1 cellular context compared by ENCODE assay signal in the genomic region with DNA sequence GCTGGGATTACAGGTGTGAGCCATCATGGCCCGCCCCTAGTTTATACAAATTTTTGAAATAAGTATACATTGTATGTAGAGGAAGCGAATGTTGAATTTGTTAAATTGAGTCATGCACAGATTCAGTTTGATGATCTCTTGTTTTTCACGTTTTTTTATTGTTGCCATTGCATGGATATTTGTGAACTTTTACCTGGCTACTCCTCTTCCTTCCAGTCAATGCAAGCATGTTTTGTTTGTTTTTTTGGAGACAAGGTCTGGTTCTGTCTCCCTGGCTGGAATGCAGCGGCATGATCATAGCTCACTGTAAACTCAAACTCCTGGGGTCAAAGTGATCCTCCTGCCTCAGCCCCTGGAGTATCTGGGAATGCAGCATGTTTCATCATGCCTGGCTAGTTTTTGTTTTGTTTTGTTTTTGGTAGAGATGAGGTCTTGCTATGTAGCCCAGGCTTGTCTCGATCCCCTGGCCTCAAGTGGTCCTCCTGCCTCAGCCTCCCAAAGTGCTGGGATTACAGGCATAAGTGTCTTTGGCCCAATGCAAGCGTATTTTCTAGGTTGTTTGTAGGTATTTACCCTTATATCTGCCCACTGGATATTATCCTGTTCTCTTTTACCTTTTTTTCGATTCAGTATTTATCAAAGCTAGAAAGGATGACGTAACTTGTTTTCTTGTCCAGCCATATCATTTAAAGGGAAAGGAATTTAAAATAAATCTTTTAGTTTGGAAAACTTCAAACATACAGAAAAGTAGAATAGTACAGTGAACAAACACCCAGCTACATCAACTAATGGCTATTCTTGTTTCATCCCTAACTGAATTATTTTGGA.
A peak's percentile ranks its signal among the peaks of the same experiment; 100 is the strongest.
TF ChIP-seq lines count a peak whose summit lies in the region.

No MANE protein-coding gene starts in this region.

TF ChIP-seq in HepG2, 621 proteins besides CTCF, POLR2A, EP300 and RAD21 (continued from another document and continues in another):
- TF ChIP-seq SP1 (IDR thresholded peaks at IDR 0.05) (no peak), SP1 (CRISPR knock-in tag; IDR thresholded peaks at IDR 0.05) (no peak; the same call in 1 of the 2 replicates), XRCC5 (optimal IDR thresholded peaks at IDR 0.05; ENCODE audit: low read length) (peak; percentile 30), LCORL (IDR thresholded peaks at IDR 0.05) (peak; percentile 95), LCORL (CRISPR knock-in tag; IDR thresholded peaks at IDR 0.05) (peak; percentile 97), PPARG (CRISPR knock-in tag; conservative IDR thresholded peaks at IDR 0.05) (peak; percentile 100), ATAD3A (CRISPR knock-in tag; IDR thresholded peaks at IDR 0.05) (no peak), ZNF354B (CRISPR knock-in tag; IDR thresholded peaks at IDR 0.05) (no peak), SETDB1 (CRISPR knock-in tag; IDR thresholded peaks at IDR 0.05; ENCODE audit: borderline replicate concordance) (no peak), PRDM15 (CRISPR knock-in tag; IDR thresholded peaks at IDR 0.05) (no peak), ZNF33A (CRISPR knock-in tag; IDR thresholded peaks at IDR 0.05; ENCODE audit: borderline replicate concordance) (no peak), YEATS4 (CRISPR knock-in tag; IDR thresholded peaks at IDR 0.05; ENCODE audit: borderline replicate concordance) (peak; percentile 62; the same call in 1 of the 2 replicates), ZNF432 (CRISPR knock-in tag; IDR thresholded peaks at IDR 0.05; ENCODE audit: borderline replicate concordance) (no peak), GMEB1 (CRISPR knock-in tag; IDR thresholded peaks at IDR 0.05; ENCODE audit: borderline replicate concordance) (peak; percentile 62), SP5 (CRISPR knock-in tag; IDR thresholded peaks at IDR 0.05; ENCODE audit: borderline replicate concordance, low read depth) (peak; percentile 39; the same call in 1 of the 2 replicates), CEBPG (CRISPR knock-in tag; IDR thresholded peaks at IDR 0.05) (peak; percentile 95), ZNF615 (CRISPR knock-in tag; IDR thresholded peaks at IDR 0.05; ENCODE audit: borderline replicate concordance) (peak; percentile 89; the same call in 1 of the 2 replicates), TARDBP (CRISPR knock-in tag; IDR thresholded peaks at IDR 0.05) (peak; percentile 86; the same call in 1 of the 2 replicates), ZNF761 (CRISPR knock-in tag; conservative IDR thresholded peaks at IDR 0.05) (0 out of 2 replicates have a peak, but pooled peaks have one; percentile 59), HNRNPH1 (optimal IDR thresholded peaks at IDR 0.05; ENCODE audit: low read depth, low read length) (no peak), BRCA1 (CRISPR knock-in tag; IDR thresholded peaks at IDR 0.05) (no peak), ZNF205 (CRISPR knock-in tag; IDR thresholded peaks at IDR 0.05) (peak; percentile 70; the same call in 1 of the 2 replicates), TAF15 (IDR thresholded peaks at IDR 0.05; ENCODE audit: low read depth, low read length, poor library complexity, severe bottlenecking) (no peak), U2AF1 (optimal IDR thresholded peaks at IDR 0.05; ENCODE audit: low read depth, low read length) (no peak), ZNF12 (CRISPR knock-in tag; IDR thresholded peaks at IDR 0.05) (peak; percentile 75; the same call in 1 of the 2 replicates), ZNF841 (CRISPR knock-in tag; IDR thresholded peaks at IDR 0.05; ENCODE audit: borderline replicate concordance) (no peak), ZNF883 (CRISPR knock-in tag; IDR thresholded peaks at IDR 0.05; ENCODE audit: not compliant biosample characterization) (no peak), KDM2A (CRISPR knock-in tag; IDR thresholded peaks at IDR 0.05; ENCODE audit: borderline replicate concordance, low read depth) (peak; percentile 51; the same call in 1 of the 2 replicates), ZNF788 (CRISPR knock-in tag; IDR thresholded peaks at IDR 0.05; ENCODE audit: borderline replicate concordance) (peak; percentile 90; the same call in 1 of the 2 replicates), ZNF619 (CRISPR knock-in tag; IDR thresholded peaks at IDR 0.05) (no peak), HOXA3 (CRISPR knock-in tag; IDR thresholded peaks at IDR 0.05) (peak; percentile 76), ZNF256 (CRISPR knock-in tag; conservative IDR thresholded peaks at IDR 0.05) (no peak), IKZF1 (IDR thresholded peaks at IDR 0.05) (no peak), ZNF678 (CRISPR knock-in tag; IDR thresholded peaks at IDR 0.05) (no peak), ZMYM3 (CRISPR knock-in tag; IDR thresholded peaks at IDR 0.05) (peak; percentile 98), TCF7L2 (IDR thresholded peaks at IDR 0.05; ENCODE audit: low read depth, low read length) (peak; percentile 38; the same call in 1 of the 2 replicates), ZNF383 (CRISPR knock-in tag; IDR thresholded peaks at IDR 0.05; ENCODE audit: borderline replicate concordance) (no peak), ZSCAN9 (CRISPR knock-in tag; IDR thresholded peaks at IDR 0.05; ENCODE audit: borderline replicate concordance) (peak; percentile 93; the same call in 1 of the 2 replicates), ATF3 (CRISPR knock-in tag; IDR thresholded peaks at IDR 0.05) (peak; percentile 94), KDM3A (CRISPR knock-in tag; IDR thresholded peaks at IDR 0.05; ENCODE audit: low read depth) (peak; percentile 74; the same call in 1 of the 2 replicates), NAIF1 (CRISPR knock-in tag; IDR thresholded peaks at IDR 0.05; ENCODE audit: borderline replicate concordance) (peak; percentile 71; the same call in 1 of the 2 replicates), NPAS2 (CRISPR knock-in tag; IDR thresholded peaks at IDR 0.05; ENCODE audit: borderline replicate concordance) (no peak), MXD4 (CRISPR knock-in tag; IDR thresholded peaks at IDR 0.05) (no peak), ZNF891 (CRISPR knock-in tag; IDR thresholded peaks at IDR 0.05) (no peak), ZNF781 (CRISPR knock-in tag; IDR thresholded peaks at IDR 0.05; ENCODE audit: borderline replicate concordance, not compliant biosample characterization) (no peak), RFXANK (CRISPR knock-in tag; IDR thresholded peaks at IDR 0.05) (0 out of 2 replicates have a peak, but pooled peaks have one; percentile 50), RARG (CRISPR knock-in tag; IDR thresholded peaks at IDR 0.05; ENCODE audit: low read depth) (no peak), ZBTB3 (CRISPR knock-in tag; IDR thresholded peaks at IDR 0.05; ENCODE audit: borderline replicate concordance, low read depth) (peak; percentile 64; the same call in 1 of the 2 replicates), SP4 (CRISPR knock-in tag; IDR thresholded peaks at IDR 0.05) (0 out of 2 replicates have a peak, but pooled peaks have one; percentile 44), SMC3 (IDR thresholded peaks at IDR 0.05; ENCODE audit: low read length) (peak; percentile 23; the same call in 1 of the 2 replicates)
- TF ChIP-seq, protein P1, sequence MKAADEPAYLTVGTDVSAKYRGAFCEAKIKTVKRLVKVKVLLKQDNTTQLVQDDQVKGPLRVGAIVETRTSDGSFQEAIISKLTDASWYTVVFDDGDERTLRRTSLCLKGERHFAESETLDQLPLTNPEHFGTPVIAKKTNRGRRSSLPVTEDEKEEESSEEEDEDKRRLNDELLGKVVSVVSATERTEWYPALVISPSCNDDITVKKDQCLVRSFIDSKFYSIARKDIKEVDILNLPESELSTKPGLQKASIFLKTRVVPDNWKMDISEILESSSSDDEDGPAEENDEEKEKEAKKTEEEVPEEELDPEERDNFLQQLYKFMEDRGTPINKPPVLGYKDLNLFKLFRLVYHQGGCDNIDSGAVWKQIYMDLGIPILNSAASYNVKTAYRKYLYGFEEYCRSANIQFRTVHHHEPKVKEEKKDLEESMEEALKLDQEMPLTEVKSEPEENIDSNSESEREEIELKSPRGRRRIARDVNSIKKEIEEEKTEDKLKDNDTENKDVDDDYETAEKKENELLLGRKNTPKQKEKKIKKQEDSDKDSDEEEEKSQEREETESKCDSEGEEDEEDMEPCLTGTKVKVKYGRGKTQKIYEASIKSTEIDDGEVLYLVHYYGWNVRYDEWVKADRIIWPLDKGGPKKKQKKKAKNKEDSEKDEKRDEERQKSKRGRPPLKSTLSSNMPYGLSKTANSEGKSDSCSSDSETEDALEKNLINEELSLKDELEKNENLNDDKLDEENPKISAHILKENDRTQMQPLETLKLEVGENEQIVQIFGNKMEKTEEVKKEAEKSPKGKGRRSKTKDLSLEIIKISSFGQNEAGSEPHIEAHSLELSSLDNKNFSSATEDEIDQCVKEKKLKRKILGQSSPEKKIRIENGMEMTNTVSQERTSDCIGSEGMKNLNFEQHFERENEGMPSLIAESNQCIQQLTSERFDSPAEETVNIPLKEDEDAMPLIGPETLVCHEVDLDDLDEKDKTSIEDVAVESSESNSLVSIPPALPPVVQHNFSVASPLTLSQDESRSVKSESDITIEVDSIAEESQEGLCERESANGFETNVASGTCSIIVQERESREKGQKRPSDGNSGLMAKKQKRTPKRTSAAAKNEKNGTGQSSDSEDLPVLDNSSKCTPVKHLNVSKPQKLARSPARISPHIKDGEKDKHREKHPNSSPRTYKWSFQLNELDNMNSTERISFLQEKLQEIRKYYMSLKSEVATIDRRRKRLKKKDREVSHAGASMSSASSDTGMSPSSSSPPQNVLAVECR (CRISPR knock-in tag; IDR thresholded peaks at IDR 0.05; ENCODE audit: borderline replicate concordance), result peak; percentile 60; the same call in 1 of the 2 replicates
- TF ChIP-seq, protein P2, sequence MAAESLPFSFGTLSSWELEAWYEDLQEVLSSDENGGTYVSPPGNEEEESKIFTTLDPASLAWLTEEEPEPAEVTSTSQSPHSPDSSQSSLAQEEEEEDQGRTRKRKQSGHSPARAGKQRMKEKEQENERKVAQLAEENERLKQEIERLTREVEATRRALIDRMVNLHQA (CRISPR knock-in tag; IDR thresholded peaks at IDR 0.05), result no peak
- TF ChIP-seq, protein P3, sequence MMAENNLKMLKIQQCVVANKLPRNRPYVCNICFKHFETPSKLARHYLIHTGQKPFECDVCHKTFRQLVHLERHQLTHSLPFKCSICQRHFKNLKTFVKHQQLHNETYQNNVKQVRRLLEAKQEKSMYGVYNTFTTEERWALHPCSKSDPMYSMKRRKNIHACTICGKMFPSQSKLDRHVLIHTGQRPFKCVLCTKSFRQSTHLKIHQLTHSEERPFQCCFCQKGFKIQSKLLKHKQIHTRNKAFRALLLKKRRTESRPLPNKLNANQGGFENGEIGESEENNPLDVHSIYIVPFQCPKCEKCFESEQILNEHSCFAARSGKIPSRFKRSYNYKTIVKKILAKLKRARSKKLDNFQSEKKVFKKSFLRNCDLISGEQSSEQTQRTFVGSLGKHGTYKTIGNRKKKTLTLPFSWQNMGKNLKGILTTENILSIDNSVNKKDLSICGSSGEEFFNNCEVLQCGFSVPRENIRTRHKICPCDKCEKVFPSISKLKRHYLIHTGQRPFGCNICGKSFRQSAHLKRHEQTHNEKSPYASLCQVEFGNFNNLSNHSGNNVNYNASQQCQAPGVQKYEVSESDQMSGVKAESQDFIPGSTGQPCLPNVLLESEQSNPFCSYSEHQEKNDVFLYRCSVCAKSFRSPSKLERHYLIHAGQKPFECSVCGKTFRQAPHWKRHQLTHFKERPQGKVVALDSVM (CRISPR knock-in tag; IDR thresholded peaks at IDR 0.05), result peak; percentile 100
- TF ChIP-seq, protein P4, sequence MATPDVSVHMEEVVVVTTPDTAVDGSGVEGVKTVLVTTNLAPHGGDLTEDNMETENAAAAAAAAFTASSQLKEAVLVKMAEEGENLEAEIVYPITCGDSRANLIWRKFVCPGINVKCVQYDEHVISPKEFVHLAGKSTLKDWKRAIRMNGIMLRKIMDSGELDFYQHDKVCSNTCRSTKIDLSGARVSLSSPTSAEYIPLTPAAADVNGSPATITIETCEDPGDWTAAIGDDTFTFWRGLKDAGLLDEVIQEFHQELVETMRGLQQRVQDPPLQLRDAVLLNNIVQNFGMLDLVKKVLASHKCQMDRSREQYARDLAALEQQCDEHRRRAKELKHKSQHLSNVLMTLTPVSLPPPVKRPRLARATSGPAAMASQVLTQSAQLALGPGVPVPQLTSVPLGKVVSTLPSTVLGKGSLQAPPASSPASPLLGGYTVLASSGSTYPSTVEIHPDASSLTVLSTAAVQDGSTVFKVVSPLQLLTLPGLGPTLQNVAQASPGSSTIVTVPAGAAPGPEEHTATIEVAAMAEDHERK (CRISPR knock-in tag; IDR thresholded peaks at IDR 0.05; ENCODE audit: low read depth), result peak; percentile 37; the same call in 1 of the 2 replicates
